Comparison of ENCODE assay signal across 2 cellular contexts in genomic region chr5:179338123-179338676, GRCh38.
TF ChIP-seq lines count a peak whose summit lies in the region.

No MANE protein-coding gene starts in this region.

TF ChIP-seq in HCT116, 20 proteins besides CTCF, POLR2A, EP300 and RAD21 (continued from another document):
- TF ChIP-seq YY1 (IDR thresholded peaks at IDR 0.05; ENCODE audit: extremely low read depth, insufficient replicate concordance, low read depth, low read length) (no peak), CEBPB (IDR thresholded peaks at IDR 0.05; ENCODE audit: low read depth) (no peak), ZFX (IDR thresholded peaks at IDR 0.05) (no peak), SP1 (IDR thresholded peaks at IDR 0.05; ENCODE audit: low read depth) (no peak), JUND (IDR thresholded peaks at IDR 0.05) (no peak), SIN3A (IDR thresholded peaks at IDR 0.05; ENCODE audit: low read depth) (no peak), POLR2AphosphoS5 (IDR thresholded peaks at IDR 0.05; ENCODE audit: low read depth, low read length) (no peak), EZH2 (IDR thresholded peaks at IDR 0.05) (no peak), TCF7L2 (IDR thresholded peaks at IDR 0.05; ENCODE audit: borderline replicate concordance, extremely low read depth, insufficient read depth, insufficient read length) (no peak), ZBTB33 (IDR thresholded peaks at IDR 0.05; ENCODE audit: extremely low read depth, insufficient replicate concordance, low read length) (no peak), EZH2phosphoT487 (IDR thresholded peaks at IDR 0.05; ENCODE audit: borderline replicate concordance) (no peak), MAX (IDR thresholded peaks at IDR 0.05) (no peak), ATF3 (IDR thresholded peaks at IDR 0.05) (no peak), SRF (IDR thresholded peaks at IDR 0.05; ENCODE audit: low read depth) (no peak), EGR1 (IDR thresholded peaks at IDR 0.05; ENCODE audit: low read depth) (no peak)

TF ChIP-seq in IMR-90, 13 proteins besides CTCF, POLR2A, EP300 and RAD21 (continued from another document):
- TF ChIP-seq RCOR1 (IDR thresholded peaks at IDR 0.05; ENCODE audit: insufficient replicate concordance, low read length) (no peak), MAZ (IDR thresholded peaks at IDR 0.05; ENCODE audit: borderline replicate concordance, low read depth, low read length) (no peak), RFX5 (IDR thresholded peaks at IDR 0.05; ENCODE audit: low read depth, low read length) (no peak), MAFK (IDR thresholded peaks at IDR 0.05; ENCODE audit: low read depth, low read length) (no peak), CHD1 (IDR thresholded peaks at IDR 0.05; ENCODE audit: low read depth, low read length) (no peak), MXI1 (IDR thresholded peaks at IDR 0.05; ENCODE audit: borderline replicate concordance, low read depth, low read length) (no peak), SMC3 (IDR thresholded peaks at IDR 0.05; ENCODE audit: low read depth, low read length) (no peak), USF2 (IDR thresholded peaks at IDR 0.05; ENCODE audit: low read depth, low read length) (no peak), CEBPB (IDR thresholded peaks at IDR 0.05; ENCODE audit: low read depth, low read length) (no peak), ELK1 (IDR thresholded peaks at IDR 0.05; ENCODE audit: borderline replicate concordance, low read depth, low read length) (no peak)
